ENCODE assay signal across 26 cellular contexts in genomic region chr9:87181670-87182069, GRCh38.
DNase-seq lines count a peak whose midpoint lies in the region; ATAC-seq and TF ChIP-seq lines count a peak whose summit lies in the region.
"Had no signal": no experiment of that assay in that cellular context is flagged by ENCODE, and none has a peak within 500 bp of the region (broad histone marks: within the 10 kb centered on the region; RNA-seq: fewer than 3 reads in every experiment).

No MANE protein-coding gene starts in this region.

- no peak for TF ChIP-seq EP300 in tibial nerve (IDR thresholded peaks at IDR 0.05)

- no peaks in the 10 kb centered on the region for H3F3A ChIP-seq in MM.1S (ENCODE audit: insufficient read depth, low read length)

- H3K36me3 ChIP-seq in MM.1S (replicated peaks; ENCODE audit: insufficient read depth, low read length) = no peaks in the 10 kb centered on the region
- H3K36me3 ChIP-seq in osteoblast (ENCODE audit: insufficient read depth, low read length) = no peaks in the 10 kb centered on the region
- no peaks in the 10 kb centered on the region for H3K36me3 ChIP-seq in tibial nerve

- H3K4me1 ChIP-seq in MM.1S (ENCODE audit: low read length) (no peaks in the 10 kb centered on the region), osteoblast (ENCODE audit: insufficient read depth, low read length) (peaks cover 14% of the 10 kb centered on the region), tibial nerve (peaks cover 0 to 4% (median 0%) of the 10 kb centered on the region in 4 donors)

- no peak overlapping the region for H3K9ac ChIP-seq in MM.1S (ENCODE audit: low read length)
- H3K9ac ChIP-seq: KMS-11 had no signal

- H3K27ac ChIP-seq in MM.1S (ENCODE audit: low read length) (no peak overlapping the region), osteoblast (ENCODE audit: low read depth, low read length) (no peak overlapping the region), tibial nerve (no peak overlapping the region)
- H3K27ac ChIP-seq: hepatocyte, KMS-11 had no signal

- no peaks in the 10 kb centered on the region for H3K9me3 ChIP-seq in MM.1S (replicated peaks; ENCODE audit: insufficient read depth, low read length)
- H3K9me3 ChIP-seq in osteoblast (ENCODE audit: low read depth, low read length) = no peaks in the 10 kb centered on the region
- peaks cover 0 to 15% (median 0%) of the 10 kb centered on the region in 4 donors for H3K9me3 ChIP-seq in tibial nerve

- H3K4me2 ChIP-seq in MM.1S (ENCODE audit: low read depth, low read length) = no peak overlapping the region
- peak overlapping the region; percentile 40 for H3K4me2 ChIP-seq in osteoblast (ENCODE audit: insufficient read depth, low read length)
- H3K4me2 ChIP-seq: hepatocyte, KMS-11 had no signal

- H3K27me3 ChIP-seq in MM.1S (replicated peaks; ENCODE audit: insufficient read depth, low read length) = no peaks in the 10 kb centered on the region
- H3K27me3 ChIP-seq in osteoblast (ENCODE audit: insufficient read depth, low read length) = no peaks in the 10 kb centered on the region
- H3K27me3 ChIP-seq in tibial nerve = no peaks in the 10 kb centered on the region
- H3K27me3 ChIP-seq: hepatocyte had no signal

- DNase-seq in MM.1S (peak; percentile 41), osteoblast (ENCODE audit: insufficient read length, low spot score, missing footprints) (no peak), tibial nerve (ENCODE audit: low spot score in 2 of 2) (no peak), GDM1 (lab: John Stamatoyannopoulos, UW) (no peak)
- DNase-seq in activated CD8-positive, alpha-beta memory T cell treated with anti-CD3 and anti-CD28 coated beads, Interleukin-2, amount 50 U/mL, for 4 hours = no peak
- DNase-seq: activated CD4-positive, alpha-beta T cell treated with anti-CD3 and anti-CD28 coated beads for 48 hours; activated CD8-positive, alpha-beta memory T cell treated with anti-CD3 and anti-CD28 coated beads for 24 hours; activated gamma-delta T cell treated with Interleukin-2 at 50 U/mL for 16 hours; activated T-cell treated with anti-CD3 and anti-CD28 coated beads, Interleukin-2, amount 50 U/mL, for 24 hours; caudate nucleus; CD4-positive, CD25-positive, alpha-beta regulatory T cell; cortex of kidney; midbrain; MV-4-11; naive thymus-derived CD4-positive, alpha-beta T cell; NCI-H1436 treated with DMSO at 0.1 percent for 48 hours; occipital lobe; Right ventricle myocardium superior; stimulated activated naive CD8-positive, alpha-beta T cell treated with anti-CD3 and anti-CD28 coated beads, Interleukin-15, Interleukin-2, amounts not matched to agents 100 U/mL and 50 U/mL, for 24 hours had no signal

- H3K4me3 ChIP-seq in MM.1S (ENCODE audit: low read length) (no peak overlapping the region), osteoblast (ENCODE audit: insufficient read depth, low read length) (no peak overlapping the region), tibial nerve (no peak overlapping the region)
- H3K4me3 ChIP-seq: hepatocyte had no signal

- no peaks in the 10 kb centered on the region for H3K9me2 ChIP-seq in MM.1S (replicated peaks; ENCODE audit: insufficient read depth, low read length)

- no peaks in the 10 kb centered on the region for H3K79me2 ChIP-seq in MM.1S (ENCODE audit: low read length)
- no peaks in the 10 kb centered on the region for H3K79me2 ChIP-seq in osteoblast (ENCODE audit: insufficient read depth, low read length)
- H3K79me2 ChIP-seq: hepatocyte had no signal

- no peak for TF ChIP-seq POLR2A in tibial nerve (IDR thresholded peaks at IDR 0.05)

- ATAC-seq in GM18861 (IDR thresholded peaks at IDR 0.05; ENCODE audit: unreplicated experiment) (peak; percentile 58), GM21381 (IDR thresholded peaks at IDR 0.05; ENCODE audit: unreplicated experiment) (peak; percentile 75), GM21529 (IDR thresholded peaks at IDR 0.05; ENCODE audit: unreplicated experiment) (no peak)
- ATAC-seq: esophagus mucosa; HCT116; naive thymus-derived CD4-positive, alpha-beta T cell; stimulated activated naive CD8-positive, alpha-beta T cell treated with anti-CD3 and anti-CD28 coated beads, Interleukin-15, Interleukin-2, amounts not matched to agents 100 U/mL and 50 U/mL, for 24 hours had no signal

- H2AFZ ChIP-seq in MM.1S (ENCODE audit: low read length) (no peak overlapping the region), osteoblast (ENCODE audit: low read length) (no peak overlapping the region)
- H2AFZ ChIP-seq: hepatocyte had no signal

- no peak for TF ChIP-seq CTCF in MM.1S (IDR thresholded peaks at IDR 0.05; ENCODE audit: low read length)
- TF ChIP-seq CTCF in osteoblast (IDR thresholded peaks at IDR 0.05; ENCODE audit: extremely low read depth, low read depth, low read length) = no peak
- no peak for TF ChIP-seq CTCF in tibial nerve (IDR thresholded peaks at IDR 0.05)

- H4K20me1 ChIP-seq in MM.1S (ENCODE audit: insufficient read depth, low read length) (no peaks in the 10 kb centered on the region), osteoblast (ENCODE audit: insufficient read depth, low read length) (no peaks in the 10 kb centered on the region)

- WGBS in tibial nerve, 2 donors = 84 to 96% methylated on average over 1 of the region's 1 CpG
